In genomic region chr1:228400237-228400651, GRCh38 we compare ENCODE assay signal across 14 cellular contexts. TPM values are rescaled to one million over a fixed set of nuclear protein-coding genes. Genes with fewer than 3 reads are reported as not detected.
"Had no signal": no experiment of that assay in that cellular context is flagged by ENCODE, and none has a peak within 500 bp of the region (broad histone marks: within the 10 kb centered on the region; RNA-seq: fewer than 3 reads in every experiment).

No MANE protein-coding gene starts in this region.

- H3K9me3 Mint-ChIP-seq: central memory CD8-positive, alpha-beta T cell; memory B cell; nephron; stimulated activated naive CD8-positive, alpha-beta T cell treated with anti-CD3 and anti-CD28 coated beads, Interleukin-15, amount 100 ng/mL, for 72 hours; WTC11 had no signal

- H3K27me3 Mint-ChIP-seq: central memory CD8-positive, alpha-beta T cell; memory B cell; stimulated activated naive CD8-positive, alpha-beta T cell treated with anti-CD3 and anti-CD28 coated beads, Interleukin-15, amount 100 ng/mL, for 72 hours had no signal

- H3K4me2 ChIP-seq: SK-N-SH had no signal

- H3K27me3 ChIP-seq: vagina had no signal

- H3K27ac Mint-ChIP-seq: memory B cell, nephron, WTC11 had no signal

- H3K27ac ChIP-seq: vagina had no signal

- H3K9me3 ChIP-seq: SK-N-SH, vagina had no signal

- DNase-seq: activated CD4-positive, alpha-beta T cell treated with anti-CD3 and anti-CD28 coated beads for 48 hours; activated CD8-positive, alpha-beta memory T cell treated with anti-CD3 and anti-CD28 coated beads for 24 hours; activated T-cell treated with anti-CD3 and anti-CD28 coated beads for 4 hours; SK-N-SH; stimulated activated CD4-positive, alpha-beta T cell treated with anti-CD3 and anti-CD28 coated beads, Interleukin-4, amount 100 ng/mL, for 1 hour; stimulated activated CD8-positive, alpha-beta memory T cell treated with anti-CD3 and anti-CD28 coated beads, Interleukin-4, amount 100 ng/mL, for 48 hours; stimulated activated naive CD8-positive, alpha-beta T cell treated with anti-CD3 and anti-CD28 coated beads, Interleukin-15, amount 100 ng/mL, for 72 hours had no signal

- H3K4me3 Mint-ChIP-seq: central memory CD8-positive, alpha-beta T cell; memory B cell; nephron; stimulated activated naive CD8-positive, alpha-beta T cell treated with anti-CD3 and anti-CD28 coated beads, Interleukin-15, amount 100 ng/mL, for 72 hours; WTC11 had no signal

- H3K9ac ChIP-seq: SK-N-SH had no signal

RNA-seq across cellular contexts. Expression of gene TRIM17, which starts 16.4 kb away (rescaled TPM):
- total RNA-seq: dermis microvascular lymphatic vessel endothelial cell, glomerular endothelial cell had no signal
